ENCODE assay signal across 14 cellular contexts in genomic region chr10:34696423-34696822, GRCh38.
A peak's percentile ranks its signal among the peaks of the same experiment; 100 is the strongest.
DNase-seq lines count a peak whose midpoint lies in the region; ATAC-seq lines count a peak whose summit lies in the region.
"Had no signal": no experiment of that assay in that cellular context is flagged by ENCODE, and none has a peak within 500 bp of the region (broad histone marks: within the 10 kb centered on the region; RNA-seq: fewer than 3 reads in every experiment).

No MANE protein-coding gene starts in this region.

- H3K36me3 Mint-ChIP-seq in activated T-helper 17 cell treated with anti-CD3 and anti-CD28 coated beads, Interleukin-2, amount 50 U/mL, for 72 hours (ENCODE audit: low read depth) = no peaks in the 10 kb centered on the region
- no peaks in the 10 kb centered on the region for H3K36me3 Mint-ChIP-seq in T-helper 2 cell treated with Interferon-gamma antibody and Interleukin-4, amounts not matched to agents 5 μg/mL and 100 μg/mL, for 36 hours (ENCODE audit: low read depth)
- H3K36me3 Mint-ChIP-seq: immature natural killer cell had no signal

- no peak overlapping the region for H4K8ac ChIP-seq in trophoblast cell (ENCODE audit: low read depth, low read length)

- no peak overlapping the region for H3K18ac ChIP-seq in trophoblast cell (ENCODE audit: low read length)

- peaks cover 4% of the 10 kb centered on the region for H3K4me1 Mint-ChIP-seq in activated T-helper 17 cell treated with anti-CD3 and anti-CD28 coated beads, Interleukin-2, amount 50 U/mL, for 72 hours
- H3K4me1 Mint-ChIP-seq in T-helper 2 cell treated with Interferon-gamma antibody and Interleukin-4, amounts not matched to agents 5 μg/mL and 100 μg/mL, for 36 hours (ENCODE audit: low read depth) = peaks cover 13% of the 10 kb centered on the region
- H3K4me1 Mint-ChIP-seq: immature natural killer cell had no signal

- no peak overlapping the region for H3K9ac ChIP-seq in trophoblast cell (ENCODE audit: low read length)
- H3K9ac ChIP-seq: KMS-11 had no signal

- H3K14ac ChIP-seq in trophoblast cell (ENCODE audit: low read length) = no peak overlapping the region

- H4K91ac ChIP-seq in trophoblast cell (ENCODE audit: low read depth, low read length) = no peak overlapping the region

- intact Hi-C loops in left ventricle myocardium superior (cut with micrococcal nuclease) (no loop called here), Right ventricle myocardium superior (cut with DNase I) (no loop called here)

- H3K4me2 ChIP-seq in trophoblast cell (ENCODE audit: low read length) = no peak overlapping the region
- H3K4me2 ChIP-seq: KMS-11 had no signal

- H3K27ac Mint-ChIP-seq in activated T-helper 17 cell treated with anti-CD3 and anti-CD28 coated beads, Interleukin-2, amount 50 U/mL, for 72 hours = no peak overlapping the region
- no peak overlapping the region for H3K27ac Mint-ChIP-seq in T-helper 2 cell treated with Interferon-gamma antibody and Interleukin-4, amounts not matched to agents 5 μg/mL and 100 μg/mL, for 36 hours
- H3K27ac Mint-ChIP-seq: dendritic cell treated with granulocyte-macrophage colony-stimulating factor and Interleukin-4, amounts not matched to agents 40 ng/mL and 50 ng/mL, for 4 days; immature natural killer cell; T-helper 1 cell treated with Interleukin-12 subunit alpha and Interleukin-12 subunit beta and Interleukin-4 antibody, amounts not matched to agents 30 μg/mL and 1 μg/mL, for 36 hours had no signal

- no peak overlapping the region for H2AFZ ChIP-seq in trophoblast cell (ENCODE audit: insufficient read depth, low read length, poor library complexity)

- H3K4me3 ChIP-seq in trophoblast cell (ENCODE audit: low read depth, low read length) = no peak overlapping the region
- H3K4me3 ChIP-seq: ovary had no signal

- H3K27ac ChIP-seq in trophoblast cell (ENCODE audit: low read depth, low read length) = no peak overlapping the region
- H3K27ac ChIP-seq: C4-2B, KMS-11, ovary had no signal

- H3K9me3 ChIP-seq in trophoblast cell (ENCODE audit: insufficient read depth, low read depth, low read length) = no peaks in the 10 kb centered on the region
- H3K9me3 ChIP-seq: ovary had no signal

- no peak overlapping the region for H3K23ac ChIP-seq in trophoblast cell (ENCODE audit: low read length)

- no peak overlapping the region for H3K4me3 Mint-ChIP-seq in activated T-helper 17 cell treated with anti-CD3 and anti-CD28 coated beads, Interleukin-2, amount 50 U/mL, for 72 hours
- H3K4me3 Mint-ChIP-seq in T-helper 2 cell treated with Interferon-gamma antibody and Interleukin-4, amounts not matched to agents 5 μg/mL and 100 μg/mL, for 36 hours = no peak overlapping the region
- H3K4me3 Mint-ChIP-seq: dendritic cell treated with granulocyte-macrophage colony-stimulating factor and Interleukin-4, amounts not matched to agents 40 ng/mL and 50 ng/mL, for 4 days; immature natural killer cell; T-helper 1 cell treated with Interleukin-12 subunit alpha and Interleukin-12 subunit beta and Interleukin-4 antibody, amounts not matched to agents 30 μg/mL and 1 μg/mL, for 36 hours had no signal

- DNase-seq in left ventricle myocardium superior (no peak), Right ventricle myocardium superior (no peak), glomerular visceral epithelial cell (ENCODE audit: extremely low spot score) (peak; percentile 57), NCI-H1417 treated with DMSO at 0.1 percent for 48 hours (lab: John Stamatoyannopoulos, UW) (no peak), trophoblast cell (no peak)
- no peak for DNase-seq in stimulated activated CD4-positive, alpha-beta T cell treated with anti-CD3 and anti-CD28 coated beads, Interleukin-12 subunit alpha, Interleukin-12 subunit beta, amount 100 ng/mL, for 4 hours
- no peak for DNase-seq in T-helper 2 cell treated with Interferon-gamma antibody and Interleukin-4, amounts not matched to agents 5 μg/mL and 100 μg/mL, for 36 hours (ENCODE audit: low spot score)
- DNase-seq: immature natural killer cell, ovary had no signal

- no peak overlapping the region for H4K12ac ChIP-seq in trophoblast cell (ENCODE audit: low read depth, low read length)

- no peak overlapping the region for H2BK12ac ChIP-seq in trophoblast cell (ENCODE audit: low read length)

- peaks cover 0 to 5% of the 10 kb centered on the region in 2 experiments for H3K4me1 ChIP-seq in trophoblast cell (ENCODE audit: control insufficient read depth in 1 of 2, insufficient read depth in 2 of 2, low read length in 2 of 2)

- no peak overlapping the region for H2BK5ac ChIP-seq in trophoblast cell (ENCODE audit: low read depth, low read length, poor library complexity)

- no peaks in the 10 kb centered on the region for H3K79me1 ChIP-seq in trophoblast cell (ENCODE audit: low read length)

- H3K27me3 ChIP-seq in trophoblast cell (ENCODE audit: insufficient read depth, low read length) = no peaks in the 10 kb centered on the region
- H3K27me3 ChIP-seq: ovary had no signal

- no peaks in the 10 kb centered on the region for H3K9me3 Mint-ChIP-seq in activated T-helper 17 cell treated with anti-CD3 and anti-CD28 coated beads, Interleukin-2, amount 50 U/mL, for 72 hours
- no peaks in the 10 kb centered on the region for H3K9me3 Mint-ChIP-seq in T-helper 2 cell treated with Interferon-gamma antibody and Interleukin-4, amounts not matched to agents 5 μg/mL and 100 μg/mL, for 36 hours
- H3K9me3 Mint-ChIP-seq: dendritic cell treated with granulocyte-macrophage colony-stimulating factor and Interleukin-4, amounts not matched to agents 40 ng/mL and 50 ng/mL, for 4 days; T-helper 1 cell treated with Interleukin-12 subunit alpha and Interleukin-12 subunit beta and Interleukin-4 antibody, amounts not matched to agents 30 μg/mL and 1 μg/mL, for 36 hours had no signal

- WGBS in trophoblast cell (ENCODE audit: extremely low coverage, insufficient coverage, insufficient read length) = no CpG with 5 or more reads among the region's 2 CpGs

- peak; percentile 46 for ATAC-seq in left ventricle myocardium superior
- no peak for ATAC-seq in Right ventricle myocardium superior (ENCODE audit: poor library complexity)
- peak; percentile 92 for ATAC-seq in activated T-helper 17 cell treated with anti-CD3 and anti-CD28 coated beads, Interleukin-2, amount 50 U/mL, for 72 hours (replicated peaks)

- H3K27me3 Mint-ChIP-seq in activated T-helper 17 cell treated with anti-CD3 and anti-CD28 coated beads, Interleukin-2, amount 50 U/mL, for 72 hours = peaks cover 17% of the 10 kb centered on the region
- H3K27me3 Mint-ChIP-seq in T-helper 2 cell treated with Interferon-gamma antibody and Interleukin-4, amounts not matched to agents 5 μg/mL and 100 μg/mL, for 36 hours (ENCODE audit: low read depth) = peaks cover 9% of the 10 kb centered on the region

- H2AK5ac ChIP-seq in trophoblast cell (ENCODE audit: low read length) = no peak overlapping the region

- no peak overlapping the region for H2BK120ac ChIP-seq in trophoblast cell (ENCODE audit: insufficient read depth, low read length, poor library complexity)

- H3K79me2 ChIP-seq in trophoblast cell (ENCODE audit: control insufficient read depth, insufficient read depth, low read length, poor library complexity) = no peaks in the 10 kb centered on the region

- no peak overlapping the region for H3K4ac ChIP-seq in trophoblast cell (ENCODE audit: low read depth, low read length)

- peaks cover 3 to 6% of the 10 kb centered on the region in 2 experiments for H3K36me3 ChIP-seq in trophoblast cell (ENCODE audit: control insufficient read depth in 1 of 2, insufficient read depth in 2 of 2, low read length in 2 of 2)
- H3K36me3 ChIP-seq: ovary had no signal
